Comparison of ENCODE assay signal across 14 cellular contexts in genomic region chr2:160445673-160446072, GRCh38. TPM values are rescaled to one million over a fixed set of nuclear protein-coding genes. Genes with fewer than 3 reads are reported as not detected.
DNase-seq lines count a peak whose midpoint lies in the region; ATAC-seq and TF ChIP-seq lines count a peak whose summit lies in the region.
"Had no signal": no experiment of that assay in that cellular context is flagged by ENCODE, and none has a peak within 500 bp of the region (broad histone marks: within the 10 kb centered on the region; RNA-seq: fewer than 3 reads in every experiment).

No MANE protein-coding gene starts in this region.

- H3K36me3 Mint-ChIP-seq in T-helper 17 cell (ENCODE audit: low read depth) (peaks cover 3% of the 10 kb centered on the region), nephron (ENCODE audit: low read depth) (peaks cover 73% of the 10 kb centered on the region)

- H3K27ac Mint-ChIP-seq in T-helper 17 cell (peak overlapping the region; percentile 5), nephron (peak overlapping the region in 2 of 3 experiments; percentile 2 to 7)
- H3K27ac Mint-ChIP-seq: GM23338, H9 had no signal

- H3K27me3 Mint-ChIP-seq in T-helper 17 cell, result no peaks in the 10 kb centered on the region
- no peaks in the 10 kb centered on the region for H3K27me3 Mint-ChIP-seq in nephron (ENCODE audit: low read depth)
- H3K27me3 Mint-ChIP-seq: CD8-positive, alpha-beta memory T cell had no signal

- peaks cover 2% of the 10 kb centered on the region for H3K9me3 ChIP-seq in T-helper 17 cell (ENCODE audit: control insufficient read depth, low read length, poor library complexity, severe bottlenecking)

- DNase-seq in NCI-H82 (lab: John Stamatoyannopoulos, UW) (peak; percentile 72), NCI-H82 treated with DMSO at 0.1 percent for 48 hours (lab: John Stamatoyannopoulos, UW; ENCODE audit: unreplicated experiment) (no peak), T-helper 17 cell (no peak), kidney glomerular epithelial cell (lab: John Stamatoyannopoulos, UW) (no peak)
- DNase-seq: 8988T; AML-193; Caco-2; CD8-positive, alpha-beta memory T cell; H9 had no signal

- H3K4me1 Mint-ChIP-seq in T-helper 17 cell, result peaks cover 14% of the 10 kb centered on the region
- no peaks in the 10 kb centered on the region for H3K4me1 Mint-ChIP-seq in nephron
- H3K4me1 Mint-ChIP-seq: GM23338 had no signal

- TF ChIP-seq CTCF in nephron (IDR thresholded peaks at IDR 0.05; ENCODE audit: unreplicated experiment in 3 of 3), result no peak

- H3K9me3 Mint-ChIP-seq in nephron, result peaks cover 13% of the 10 kb centered on the region
- H3K9me3 Mint-ChIP-seq: CD8-positive, alpha-beta memory T cell had no signal

- no peak for ATAC-seq in T-helper 17 cell
- ATAC-seq in HG03520 (IDR thresholded peaks at IDR 0.05; ENCODE audit: unreplicated experiment), result no peak
- no peak for ATAC-seq in GM21390 (IDR thresholded peaks at IDR 0.05; ENCODE audit: unreplicated experiment)
- ATAC-seq: GM12878, GM23338 had no signal

- H3K4me3 Mint-ChIP-seq in T-helper 17 cell (no peak overlapping the region), nephron (no peak overlapping the region)
- H3K4me3 Mint-ChIP-seq: CD8-positive, alpha-beta memory T cell; GM23338; H9 had no signal

RNA-seq across cellular contexts. Expression of gene RBMS1, which starts 47.9 kb away (rescaled TPM):
- 100 to 1,000 TPM; 108 to 110 TPM for total RNA-seq in T-helper 17 cell
